Comparison of ENCODE assay signal across 14 cellular contexts in the genomic region with DNA sequence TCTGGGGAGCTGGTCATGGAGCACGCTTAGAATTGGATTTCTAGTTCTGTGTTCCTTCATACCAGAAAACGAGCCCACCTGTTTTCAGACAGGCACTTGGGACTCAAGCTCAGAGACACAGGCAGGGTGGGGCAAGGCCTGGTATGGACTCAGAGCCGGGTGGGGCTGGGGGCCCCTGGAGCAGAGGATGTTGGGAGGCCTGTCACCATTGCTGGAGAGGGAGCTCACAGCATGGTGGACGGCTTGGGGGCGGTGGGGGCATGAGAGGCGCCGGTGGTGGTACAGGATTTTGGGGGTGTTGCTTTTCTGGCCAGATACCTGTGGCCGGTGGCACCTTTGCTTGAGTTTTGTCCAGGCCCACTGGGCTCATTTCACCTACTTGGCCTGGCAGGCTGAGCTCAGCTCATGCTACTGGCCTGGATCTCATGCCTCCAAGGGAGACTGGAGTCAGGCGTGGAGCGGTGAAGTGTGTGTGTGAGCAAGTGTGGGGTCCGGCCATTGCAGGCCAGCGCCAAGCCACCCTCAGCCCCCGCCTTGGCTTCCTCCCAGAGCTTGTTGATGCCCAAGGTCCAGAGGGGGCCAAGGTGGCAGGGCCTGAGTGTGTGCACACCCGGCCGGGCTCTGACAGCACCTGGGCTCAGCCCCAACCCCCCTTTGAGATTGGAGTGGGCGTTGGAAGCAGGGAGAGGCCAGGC.
"Had no signal": no experiment of that assay in that cellular context is flagged by ENCODE, and none has a peak within 500 bp of the region (broad histone marks: within the 10 kb centered on the region; RNA-seq: fewer than 3 reads in every experiment).

No MANE protein-coding gene starts in this region.

- H3K9me3 ChIP-seq: stomach, thoracic aorta, vagina had no signal

- H3K27ac Mint-ChIP-seq: activated CD8-positive, alpha-beta memory T cell treated with anti-CD3 and anti-CD28 coated beads, Interleukin-2, amount 10 ng/mL, durations not matched to agents 7 days and 5 days; activated naive CD4-positive, alpha-beta T cell treated with anti-CD3 and anti-CD28 coated beads, Interleukin-2, amount 50 U/mL, for 72 hours; activated T-cell treated with anti-CD3 and anti-CD28 coated beads, Interleukin-2, amount 50 U/mL, for 24 hours; immature natural killer cell; memory B cell had no signal

- H3K4me3 ChIP-seq: stomach, thoracic aorta, vagina had no signal

- DNase-seq: activated CD8-positive, alpha-beta memory T cell treated with anti-CD3 and anti-CD28 coated beads, Interleukin-2, amount 10 ng/mL, durations not matched to agents 7 days and 5 days; activated effector memory CD4-positive, alpha-beta T cell treated with Interleukin-2 at 50 U/mL for 16 hours; activated T-cell treated with anti-CD3 and anti-CD28 coated beads, Interleukin-2, amount 50 U/mL, for 24 hours; amniotic stem cell; brain microvascular endothelial cell; cerebellar nuclear complex; immature natural killer cell; stimulated activated CD4-positive, alpha-beta T cell treated with anti-CD3 and anti-CD28 coated beads, Interleukin-4, amount 100 ng/mL, for 4 hours; stomach; T-helper 2 cell had no signal

- H3K9me3 Mint-ChIP-seq: activated naive CD4-positive, alpha-beta T cell treated with anti-CD3 and anti-CD28 coated beads, Interleukin-2, amount 50 U/mL, for 72 hours; activated T-cell treated with anti-CD3 and anti-CD28 coated beads, Interleukin-2, amount 50 U/mL, for 24 hours; immature natural killer cell; memory B cell had no signal

- H3K36me3 ChIP-seq: thoracic aorta had no signal

- H3K27me3 ChIP-seq: brain microvascular endothelial cell, stomach, vagina had no signal

- H3K36me3 Mint-ChIP-seq: activated naive CD4-positive, alpha-beta T cell treated with anti-CD3 and anti-CD28 coated beads, Interleukin-2, amount 50 U/mL, for 72 hours had no signal

- H3K4me3 Mint-ChIP-seq: activated CD8-positive, alpha-beta memory T cell treated with anti-CD3 and anti-CD28 coated beads, Interleukin-2, amount 10 ng/mL, durations not matched to agents 7 days and 5 days; activated T-cell treated with anti-CD3 and anti-CD28 coated beads, Interleukin-2, amount 50 U/mL, for 24 hours; immature natural killer cell; memory B cell had no signal

- H3K27ac ChIP-seq: brain microvascular endothelial cell, vagina had no signal
